Comparison of ENCODE assay signal across 1 cellular context in genomic region chr9:70533492-70533891, GRCh38.
TF ChIP-seq lines count a peak whose summit lies in the region.

No MANE protein-coding gene starts in this region.

TF ChIP-seq in HEK293, 187 proteins besides CTCF, POLR2A, EP300 and RAD21 (continued from another document and continues in another):
- TF ChIP-seq ZIC2 (tag by site-specific recombination; IDR thresholded peaks at IDR 0.05) (peak; percentile 50), ZNF629 (tag by site-specific recombination; IDR thresholded peaks at IDR 0.05) (no peak), ZNF341 (tag by site-specific recombination; IDR thresholded peaks at IDR 0.05; ENCODE audit: low read depth) (no peak), YY2 (tag by site-specific recombination; IDR thresholded peaks at IDR 0.05) (no peak), PATZ1 (tag by site-specific recombination; IDR thresholded peaks at IDR 0.05) (no peak), GLI2 (tag by site-specific recombination; IDR thresholded peaks at IDR 0.05; ENCODE audit: borderline replicate concordance, low read depth) (no peak), BCL6B (tag by site-specific recombination; IDR thresholded peaks at IDR 0.05) (no peak), ZNF704 (tag by site-specific recombination; IDR thresholded peaks at IDR 0.05) (no peak), ZFP3 (tag by site-specific recombination; IDR thresholded peaks at IDR 0.05; ENCODE audit: low read depth) (no peak), ZBTB7A (tag by site-specific recombination; IDR thresholded peaks at IDR 0.05; ENCODE audit: low read depth) (no peak), ZNF521 (tag by site-specific recombination; IDR thresholded peaks at IDR 0.05) (no peak), ZSCAN18 (tag by site-specific recombination; IDR thresholded peaks at IDR 0.05) (no peak), ZNF488 (tag by site-specific recombination; IDR thresholded peaks at IDR 0.05) (no peak), ZNF548 (tag by site-specific recombination; IDR thresholded peaks at IDR 0.05) (no peak), ZSCAN30 (tag by site-specific recombination; IDR thresholded peaks at IDR 0.05) (no peak), PRDM6 (tag by site-specific recombination; IDR thresholded peaks at IDR 0.05) (peak; percentile 58), PRDM2 (tag by site-specific recombination; IDR thresholded peaks at IDR 0.05; ENCODE audit: borderline replicate concordance) (no peak), ZNF530 (tag by site-specific recombination; IDR thresholded peaks at IDR 0.05; ENCODE audit: low read depth) (no peak), ZNF510 (tag by site-specific recombination; IDR thresholded peaks at IDR 0.05; ENCODE audit: insufficient replicate concordance) (no peak), ZNF48 (tag by site-specific recombination; IDR thresholded peaks at IDR 0.05) (no peak), ZNF555 (tag by site-specific recombination; conservative IDR thresholded peaks at IDR 0.05) (no peak), HOXA7 (CRISPR knock-in tag; IDR thresholded peaks at IDR 0.05; ENCODE audit: borderline replicate concordance) (no peak), ZNF174 (tag by site-specific recombination; IDR thresholded peaks at IDR 0.05) (no peak), ZSCAN16 (tag by site-specific recombination; IDR thresholded peaks at IDR 0.05) (peak; percentile 78; the same call in 1 of the 2 replicates), PRDM10 (tag by site-specific recombination; IDR thresholded peaks at IDR 0.05) (no peak), KLF7 (tag by site-specific recombination; IDR thresholded peaks at IDR 0.05; ENCODE audit: borderline replicate concordance) (no peak), ZNF596 (tag by site-specific recombination; IDR thresholded peaks at IDR 0.05) (no peak), KLF16 (tag by site-specific recombination; IDR thresholded peaks at IDR 0.05) (no peak), ZNF146 (tag by site-specific recombination; IDR thresholded peaks at IDR 0.05) (no peak), ZNF354C (tag by site-specific recombination; IDR thresholded peaks at IDR 0.05; ENCODE audit: borderline replicate concordance, low read depth) (no peak), ZNF639 (tag by site-specific recombination; IDR thresholded peaks at IDR 0.05) (no peak), KLF1 (tag by site-specific recombination; IDR thresholded peaks at IDR 0.05) (no peak), ZSCAN5A (tag by site-specific recombination; IDR thresholded peaks at IDR 0.05) (no peak), KLF8 (tag by site-specific recombination; IDR thresholded peaks at IDR 0.05) (no peak), ZSCAN4 (tag by site-specific recombination; IDR thresholded peaks at IDR 0.05) (no peak)
